In genomic region chr19:56290104-56290503, GRCh38 we compare ENCODE assay signal across 38 cellular contexts. TPM values are rescaled to one million over a fixed set of nuclear protein-coding genes. Genes with fewer than 3 reads are reported as not detected.
"Had no signal": no experiment of that assay in that cellular context is flagged by ENCODE, and none has a peak within 500 bp of the region (broad histone marks: within the 10 kb centered on the region; RNA-seq: fewer than 3 reads in every experiment).

No MANE protein-coding gene starts in this region.

- H3K27me3 ChIP-seq: MG63 had no signal

- DNase-seq: Karpas-422, Kasumi-1, MG63, MM.1S, MV-4-11, NCI-H1048, NCI-H1092, NCI-H1092 treated with DMSO at 0.1 percent for 48 hours, NCI-H1105, NCI-H1105 treated with DMSO at 0.1 percent for 48 hours, NCI-H1417, NCI-H1417 treated with DMSO at 0.1 percent for 48 hours, NCI-H1436, NCI-H1436 treated with DMSO at 0.1 percent for 48 hours, NCI-H146, NCI-H1694, NCI-H187, NCI-H187 treated with DMSO at 0.1 percent for 48 hours, NCI-H1930, NCI-H2029, NCI-H2029 treated with DMSO at 0.1 percent for 48 hours, NCI-H2081, NCI-H2081 treated with DMSO at 0.1 percent for 48 hours, NCI-H2107, NCI-H2171, NCI-H2171 treated with DMSO at 0.1 percent for 48 hours, NCI-H2227 treated with DMSO at 0.1 percent for 48 hours, NCI-H226, NCI-H345, NCI-H446, NCI-H446 treated with DMSO at 0.1 percent for 48 hours, NCI-H510A, NCI-H510A treated with DMSO at 0.1 percent for 48 hours, NCI-H524 had no signal

- H3K4me3 ChIP-seq: MG63 had no signal

- H3K9me3 ChIP-seq: MG63 had no signal

RNA-seq across cellular contexts. Expression of gene EDDM13, which starts 17.6 kb away (rescaled TPM):
- total RNA-seq: LHCN-M2, M059J, MCF 10A, NCI-H460 had no signal
